ENCODE assay signal across 8 cellular contexts in the genomic region with DNA sequence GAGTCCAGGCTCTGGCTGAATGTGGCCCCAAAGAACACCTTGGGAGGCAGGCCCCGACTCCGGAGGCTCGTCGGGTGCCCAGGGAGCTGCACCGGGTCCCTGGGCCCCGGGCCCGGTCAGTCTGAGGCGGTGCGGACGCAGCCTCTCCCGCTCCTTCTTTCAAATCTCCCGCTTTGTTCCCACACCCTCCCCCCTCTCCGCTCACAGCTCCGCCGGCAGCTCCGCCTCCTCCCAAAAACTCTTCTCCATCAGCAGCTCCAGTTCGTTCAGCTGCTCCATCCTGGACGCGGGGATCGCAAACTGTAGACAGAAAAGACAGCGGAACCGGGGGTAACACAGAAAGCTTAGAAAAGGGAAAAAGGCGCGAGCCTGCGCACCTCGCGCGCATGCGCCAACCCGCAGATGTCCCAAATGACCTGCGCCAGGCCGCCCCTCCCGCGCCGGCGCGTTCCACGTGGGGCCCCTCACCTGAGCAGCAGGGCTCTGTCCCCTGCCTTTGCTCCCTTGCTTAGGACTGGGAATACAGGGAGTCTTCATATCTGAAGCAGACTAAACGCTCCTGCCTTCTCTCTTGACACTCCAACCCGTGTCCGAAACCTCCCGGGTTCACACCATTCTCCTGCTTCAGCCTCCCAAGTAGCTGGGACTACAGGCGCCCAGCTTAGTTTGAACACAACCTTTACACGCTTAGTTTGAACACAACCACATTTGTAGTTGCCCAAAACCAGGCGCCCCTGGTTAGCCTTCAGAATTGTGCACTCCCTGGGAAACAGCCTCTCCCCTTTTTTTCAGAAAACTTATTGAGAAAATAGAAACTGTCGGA. TPM values are rescaled to one million over a fixed set of nuclear protein-coding genes. Genes with fewer than 3 reads are reported as not detected.
DNase-seq lines count a peak whose midpoint lies in the region; ATAC-seq, FAIRE-seq and TF ChIP-seq lines count a peak whose summit lies in the region.

A gene with protein sequence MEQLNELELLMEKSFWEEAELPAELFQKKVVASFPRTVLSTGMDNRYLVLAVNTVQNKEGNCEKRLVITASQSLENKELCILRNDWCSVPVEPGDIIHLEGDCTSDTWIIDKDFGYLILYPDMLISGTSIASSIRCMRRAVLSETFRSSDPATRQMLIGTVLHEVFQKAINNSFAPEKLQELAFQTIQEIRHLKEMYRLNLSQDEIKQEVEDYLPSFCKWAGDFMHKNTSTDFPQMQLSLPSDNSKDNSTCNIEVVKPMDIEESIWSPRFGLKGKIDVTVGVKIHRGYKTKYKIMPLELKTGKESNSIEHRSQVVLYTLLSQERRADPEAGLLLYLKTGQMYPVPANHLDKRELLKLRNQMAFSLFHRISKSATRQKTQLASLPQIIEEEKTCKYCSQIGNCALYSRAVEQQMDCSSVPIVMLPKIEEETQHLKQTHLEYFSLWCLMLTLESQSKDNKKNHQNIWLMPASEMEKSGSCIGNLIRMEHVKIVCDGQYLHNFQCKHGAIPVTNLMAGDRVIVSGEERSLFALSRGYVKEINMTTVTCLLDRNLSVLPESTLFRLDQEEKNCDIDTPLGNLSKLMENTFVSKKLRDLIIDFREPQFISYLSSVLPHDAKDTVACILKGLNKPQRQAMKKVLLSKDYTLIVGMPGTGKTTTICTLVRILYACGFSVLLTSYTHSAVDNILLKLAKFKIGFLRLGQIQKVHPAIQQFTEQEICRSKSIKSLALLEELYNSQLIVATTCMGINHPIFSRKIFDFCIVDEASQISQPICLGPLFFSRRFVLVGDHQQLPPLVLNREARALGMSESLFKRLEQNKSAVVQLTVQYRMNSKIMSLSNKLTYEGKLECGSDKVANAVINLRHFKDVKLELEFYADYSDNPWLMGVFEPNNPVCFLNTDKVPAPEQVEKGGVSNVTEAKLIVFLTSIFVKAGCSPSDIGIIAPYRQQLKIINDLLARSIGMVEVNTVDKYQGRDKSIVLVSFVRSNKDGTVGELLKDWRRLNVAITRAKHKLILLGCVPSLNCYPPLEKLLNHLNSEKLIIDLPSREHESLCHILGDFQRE (minus strand): TSS at position 388 of the 823 bp plus-strand sequence. CDS start 109 bp downstream, at position 279.

- TF ChIP-seq CTCF in GM13977 (IDR thresholded peaks at IDR 0.05; ENCODE audit: extremely low read depth, insufficient read depth, missing control alignments) (no peak), left ventricle myocardium inferior (IDR thresholded peaks at IDR 0.05; ENCODE audit: borderline replicate concordance) (no peak), psoas muscle (IDR thresholded peaks at IDR 0.05) (no peak)

- in situ Hi-C loops in GM13977 (cut with MboI; ENCODE audit: low pct_unique_long_range_greater_than_20kb, low sequenced_read_pairs, unreplicated experiment), result no loop called here

- FAIRE-seq in urothelium cell line (lab: Jason Lieb, UNC), result no peak

- H3K9me3 ChIP-seq in left ventricle myocardium inferior (replicated peaks), result no peaks in the 10 kb centered on the region
- no peaks in the 10 kb centered on the region for H3K9me3 ChIP-seq in psoas muscle

- intact Hi-C loops in left ventricle myocardium inferior (cut with micrococcal nuclease) (no loop called here), psoas muscle (cut with DNase I) (no loop called here)

- H3K27ac ChIP-seq in left ventricle myocardium inferior (replicated peaks) (peak within 1 kb of the TSS; percentile 41), psoas muscle (peak within 1 kb of the TSS; percentile 15)

- H3K36me3 ChIP-seq in left ventricle myocardium inferior (no peaks in the 10 kb centered on the region), psoas muscle (ENCODE audit: insufficient read depth in 1 of 2, low read depth in 1 of 2) (peaks cover 0 to 16% of the 10 kb centered on the region in 2 donors)

- peak; percentile 88 for ATAC-seq in HG02763 (IDR thresholded peaks at IDR 0.05; ENCODE audit: unreplicated experiment)
- peak; percentile 70 to 95 (median 80) for ATAC-seq in psoas muscle

- DNase-seq in GM13977 (ENCODE audit: low spot score) (peak; percentile 92), NCI-H1417 treated with DMSO at 0.1 percent for 48 hours (lab: John Stamatoyannopoulos, UW) (peak; percentile 76), amniotic stem cell (lab: John Stamatoyannopoulos, UW) (peak; percentile 5), left ventricle myocardium inferior (peak; percentile 38), psoas muscle (peak; percentile 41 to 81), urothelium cell line (ENCODE audit: low spot score) (peak; percentile 96)

- no peaks in the 10 kb centered on the region for H3K27me3 Mint-ChIP-seq in T-helper 1 cell treated with Interleukin-12 subunit alpha and Interleukin-12 subunit beta and Interleukin-4 antibody, amounts not matched to agents 30 μg/mL and 1 μg/mL, for 36 hours (ENCODE audit: low read depth)

- H3K36me3 Mint-ChIP-seq in T-helper 1 cell treated with Interleukin-12 subunit alpha and Interleukin-12 subunit beta and Interleukin-4 antibody, amounts not matched to agents 30 μg/mL and 1 μg/mL, for 36 hours (ENCODE audit: low read depth), result peaks cover 11% of the 10 kb centered on the region

- 2 to 3% (median 2%) methylated on average over 46 of the region's 46 CpGs for WGBS in psoas muscle, 3 donors

- H3K9me3 Mint-ChIP-seq in T-helper 1 cell treated with Interleukin-12 subunit alpha and Interleukin-12 subunit beta and Interleukin-4 antibody, amounts not matched to agents 30 μg/mL and 1 μg/mL, for 36 hours, result no peaks in the 10 kb centered on the region

- peak within 1 kb of the TSS; percentile 98 for H3K4me3 Mint-ChIP-seq in T-helper 1 cell treated with Interleukin-12 subunit alpha and Interleukin-12 subunit beta and Interleukin-4 antibody, amounts not matched to agents 30 μg/mL and 1 μg/mL, for 36 hours

- H3K27me3 ChIP-seq in left ventricle myocardium inferior (ENCODE audit: low read depth) (no peaks in the 10 kb centered on the region), psoas muscle (ENCODE audit: insufficient read depth in 3 of 3, low read length in 2 of 3) (no peaks in the 10 kb centered on the region)

- H3K27ac Mint-ChIP-seq in T-helper 1 cell treated with Interleukin-12 subunit alpha and Interleukin-12 subunit beta and Interleukin-4 antibody, amounts not matched to agents 30 μg/mL and 1 μg/mL, for 36 hours, result peak within 1 kb of the TSS; percentile 97

- H3K4me1 ChIP-seq in left ventricle myocardium inferior (peaks cover 14% of the 10 kb centered on the region), psoas muscle (peaks cover 8% of the 10 kb centered on the region)

- H3K4me3 ChIP-seq in left ventricle myocardium inferior (peak within 1 kb of the TSS; percentile 71), psoas muscle (peak within 1 kb of the TSS; percentile 81)

- H3K4me1 Mint-ChIP-seq in T-helper 1 cell treated with Interleukin-12 subunit alpha and Interleukin-12 subunit beta and Interleukin-4 antibody, amounts not matched to agents 30 μg/mL and 1 μg/mL, for 36 hours (ENCODE audit: low read depth), result peaks cover 24% of the 10 kb centered on the region

RNA-seq across cellular contexts. Expression of the gene that starts here (rescaled TPM):
- total RNA-seq in left ventricle myocardium inferior (2.1 TPM), psoas muscle (1 to 10 TPM; 1.6 to 3.8 (median 1.9) TPM)
- polyA plus RNA-seq in psoas muscle, result 1 to 10 TPM in 2 of 3 donors, under 1 TPM in 1; 0.56 to 1.8 (median 1.5) TPM

Comparison
In these comparisons a context has a peak if more than half of its experiments do, and no peak if none do; other contexts are left out.
1. Peak in every context shown above with its lines: DNase-seq, ATAC-seq, H3K4me3 ChIP-seq and H3K27ac ChIP-seq.
2. DNase-seq: peak in every context shown above with its lines; median percentile 96 in urothelium cell line; 92 in GM13977; 76 in NCI-H1417 treated with DMSO at 0.1 percent for 48 hours; 61 in psoas muscle; 38 in left ventricle myocardium inferior; 5 in amniotic stem cell.